Comparison of ENCODE assay signal across 19 cellular contexts in genomic region chr5:162672030-162672429, GRCh38.
DNase-seq lines count a peak whose midpoint lies in the region; ATAC-seq, FAIRE-seq and TF ChIP-seq lines count a peak whose summit lies in the region.
"Had no signal": no experiment of that assay in that cellular context is flagged by ENCODE, and none has a peak within 500 bp of the region (broad histone marks: within the 10 kb centered on the region; RNA-seq: fewer than 3 reads in every experiment).

No MANE protein-coding gene starts in this region.

- intact Hi-C loops in MCF 10A (cut with micrococcal nuclease) (no loop called here), breast epithelium (cut with DNase I; ENCODE audit: low total_unique reads) (no loop called here), HepG2 (cut with micrococcal nuclease; ENCODE audit: unreplicated experiment) (no loop called here), right lobe of liver (cut with DNase I) (no loop called here)

- in situ Hi-C loops in HepG2 (cut with HindIII; ENCODE audit: extremely low pct_ligation_motif_present, low pct_unique_long_range_greater_than_20kb): no loop called here

- DNase-seq in MCF 10A (ENCODE audit: unreplicated experiment): peak; percentile 30
- DNase-seq in breast epithelium (ENCODE audit: low spot score in 2 of 2): no peak
- DNase-seq in HepG2 (ENCODE audit: low spot score): no peak
- DNase-seq in right lobe of liver: no peak
- peak; percentile 52 for DNase-seq in retinal pigment epithelial cell (ENCODE audit: low read depth)
- no peak for DNase-seq in NCI-H2029 treated with DMSO at 0.1 percent for 48 hours (lab: John Stamatoyannopoulos, UW)
- no peak for DNase-seq in SHP77 treated with DMSO at 0.1 percent for 48 hours (lab: John Stamatoyannopoulos, UW)
- DNase-seq: 8988T; CD4-positive, alpha-beta memory T cell; DMS153; DMS79; GF-D8; GOT3; H7; HFFc6 had no signal

- TF ChIP-seq RAD21 in HepG2 (CRISPR knock-in tag; IDR thresholded peaks at IDR 0.05): no peak

- no peak overlapping the region for H3K4me3 ChIP-seq in breast epithelium
- no peak overlapping the region for H3K4me3 ChIP-seq in HepG2 (replicated peaks in 1 of 3; ENCODE audit: insufficient read depth in 1 of 3, low read depth in 2 of 3, low read length in 3 of 3)
- no peak overlapping the region for H3K4me3 ChIP-seq in right lobe of liver
- no peak overlapping the region for H3K4me3 ChIP-seq in retinal pigment epithelial cell (ENCODE audit: low read length)
- H3K4me3 ChIP-seq: BLaER1 had no signal

- no peak for TF ChIP-seq EP300 in HepG2 (IDR thresholded peaks at IDR 0.05; ENCODE audit: low read depth in 2 of 2, low read length in 2 of 2)
- TF ChIP-seq EP300 in HepG2 (CRISPR knock-in tag; IDR thresholded peaks at IDR 0.05; ENCODE audit: borderline replicate concordance): no peak

- H3K36me3 Mint-ChIP-seq in MCF 10A (ENCODE audit: insufficient read depth, unreplicated experiment): no peaks in the 10 kb centered on the region
- H3K36me3 Mint-ChIP-seq: CD14-positive monocyte; CD4-positive, alpha-beta memory T cell had no signal

- no peak for FAIRE-seq in HepG2 (lab: Jason Lieb, UNC)

- TF ChIP-seq CTCF in MCF 10A (IDR thresholded peaks at IDR 0.05; ENCODE audit: unreplicated experiment): no peak
- no peak for TF ChIP-seq CTCF in breast epithelium (IDR thresholded peaks at IDR 0.05)
- no peak for TF ChIP-seq CTCF in HepG2 (CRISPR knock-in tag; IDR thresholded peaks at IDR 0.05)
- TF ChIP-seq CTCF in right lobe of liver (IDR thresholded peaks at IDR 0.05): no peak
- no peak for TF ChIP-seq CTCF in retinal pigment epithelial cell (conservative IDR thresholded peaks at IDR 0.05; ENCODE audit: low read depth, low read length)

- no peaks in the 10 kb centered on the region for H3K27me3 ChIP-seq in breast epithelium
- no peaks in the 10 kb centered on the region for H3K27me3 ChIP-seq in HepG2 (ENCODE audit: control insufficient read depth in 1 of 2, insufficient read depth in 2 of 2, low read length in 2 of 2)
- no peaks in the 10 kb centered on the region for H3K27me3 ChIP-seq in right lobe of liver
- H3K27me3 ChIP-seq: BLaER1 had no signal

- no peaks in the 10 kb centered on the region for H3K9me3 Mint-ChIP-seq in MCF 10A (ENCODE audit: unreplicated experiment)

- H3K9ac ChIP-seq in HepG2 (ENCODE audit: insufficient read depth, low read depth, low read length): no peak overlapping the region
- H3K9ac ChIP-seq: BLaER1 had no signal

- H3K27ac ChIP-seq in breast epithelium: no peak overlapping the region
- H3K27ac ChIP-seq in HepG2 (ENCODE audit: extremely low read length, insufficient read depth, low read length): no peak overlapping the region
- H3K27ac ChIP-seq in right lobe of liver: no peak overlapping the region
- H3K27ac ChIP-seq: BLaER1, HL-60 had no signal

- H3K79me2 ChIP-seq in HepG2 (ENCODE audit: insufficient read depth, low read length): no peaks in the 10 kb centered on the region

- POLR2A ChIA-PET in MCF 10A (lab: Yijun Ruan, JAX): interaction anchor here (0.6 kb wide), 1 partner anchor 94 kb away, joined by 3 read pairs; no protein-coding TSS in a partner anchor
- POLR2A ChIA-PET in HepG2 (lab: Yijun Ruan, JAX): no interaction called here

- H3K27ac Mint-ChIP-seq in MCF 10A (ENCODE audit: low read depth, unreplicated experiment): no peak overlapping the region
- H3K27ac Mint-ChIP-seq: CD14-positive monocyte; CD4-positive, alpha-beta memory T cell; HFFc6 had no signal

- H3K36me3 ChIP-seq in breast epithelium (no peaks in the 10 kb centered on the region), HepG2 (replicated peaks in 1 of 2; ENCODE audit: control insufficient read depth in 1 of 2, insufficient read depth in 2 of 2, low read length in 2 of 2) (no peaks in the 10 kb centered on the region), right lobe of liver (no peaks in the 10 kb centered on the region)
- H3K36me3 ChIP-seq: BLaER1 had no signal

- TF ChIP-seq POLR2A in breast epithelium (IDR thresholded peaks at IDR 0.05): no peak
- no peak for TF ChIP-seq POLR2A in HepG2 (IDR thresholded peaks at IDR 0.05; ENCODE audit: insufficient read depth in 1 of 2, low read depth in 2 of 2, low read length in 2 of 2)
- no peak for TF ChIP-seq POLR2A in right lobe of liver (IDR thresholded peaks at IDR 0.05)

- no peaks in the 10 kb centered on the region for H3K27me3 Mint-ChIP-seq in MCF 10A (ENCODE audit: insufficient read depth, unreplicated experiment)
- H3K27me3 Mint-ChIP-seq: CD4-positive, alpha-beta memory T cell had no signal

- H2AFZ ChIP-seq in HepG2 (ENCODE audit: low read length): no peak overlapping the region

- no peaks in the 10 kb centered on the region for H4K20me1 ChIP-seq in HepG2 (ENCODE audit: insufficient read depth, low read length)
- H4K20me1 ChIP-seq: BLaER1 had no signal

- H3K4me1 ChIP-seq in breast epithelium (no peaks in the 10 kb centered on the region), HepG2 (ENCODE audit: insufficient read depth, low read length) (no peaks in the 10 kb centered on the region), right lobe of liver (no peaks in the 10 kb centered on the region)
- H3K4me1 ChIP-seq: BLaER1 had no signal

- H3K4me2 ChIP-seq in HepG2 (ENCODE audit: low read depth, low read length): no peak overlapping the region
- H3K4me2 ChIP-seq: BLaER1 had no signal

- H3K4me1 Mint-ChIP-seq in MCF 10A (ENCODE audit: insufficient read depth, unreplicated experiment): peaks cover 11% of the 10 kb centered on the region
- H3K4me1 Mint-ChIP-seq: CD14-positive monocyte; CD4-positive, alpha-beta memory T cell had no signal

- H3K9me3 ChIP-seq in breast epithelium (no peaks in the 10 kb centered on the region), HepG2 (ENCODE audit: low read length) (peaks cover 88% of the 10 kb centered on the region), right lobe of liver (no peaks in the 10 kb centered on the region)
- H3K9me3 ChIP-seq: BLaER1 had no signal

- CTCF ChIA-PET in MCF 10A (lab: Yijun Ruan, JAX) (no interaction called here), HepG2 (lab: Yijun Ruan, JAX; ENCODE audit: low intra/inter-chr PET ratio, low total read pairs) (no interaction called here)

- no peak overlapping the region for H3K4me3 Mint-ChIP-seq in MCF 10A (ENCODE audit: unreplicated experiment)
- H3K4me3 Mint-ChIP-seq: CD14-positive monocyte; CD4-positive, alpha-beta memory T cell; HFFc6 had no signal

- BruUV-seq in MCF 10A (replicated peaks; lab: Mats Ljungman, UMichigan) (no TSS peak), HepG2 (replicated peaks; lab: Mats Ljungman, UMichigan) (no TSS peak)

- ATAC-seq in HepG2 (no peak), right lobe of liver (no peak)
- ATAC-seq: HCT116 had no signal

- WGBS in HepG2 (ENCODE audit: low lambda C conversion rate): 96% methylated on average over 1 of the region's 1 CpG
- 73% methylated on average over 1 of the region's 1 CpG for WGBS in right lobe of liver (ENCODE audit: insufficient coverage, low coverage, low lambda C conversion rate, missing lambda C conversion rate)

TF ChIP-seq in HepG2, 621 proteins besides CTCF, POLR2A, EP300 and RAD21:
- no peak for TF ChIP-seq ZNF383 (CRISPR knock-in tag; IDR thresholded peaks at IDR 0.05; ENCODE audit: borderline replicate concordance)
- no peak for TF ChIP-seq NFKB2 (CRISPR knock-in tag; IDR thresholded peaks at IDR 0.05; ENCODE audit: borderline replicate concordance)
- peak; percentile 26; the same call in 1 of the 2 replicates for TF ChIP-seq CEBPB (IDR thresholded peaks at IDR 0.05; ENCODE audit: borderline replicate concordance, low read depth, low read length)
- TF ChIP-seq NFRKB (IDR thresholded peaks at IDR 0.05): no peak
- TF ChIP-seq ZNF570 (CRISPR knock-in tag; IDR thresholded peaks at IDR 0.05; ENCODE audit: borderline replicate concordance): no peak
TF ChIP-seq in HepG2: peak in this region for 1.

Comparison
In these comparisons a context has a peak if more than half of its experiments do, and no peak if none do; other contexts are left out.
1. DNase-seq: peak in MCF 10A (single experiment) and retinal pigment epithelial cell (single experiment); none in breast epithelium (0 of 2), HepG2 (single experiment), right lobe of liver (0 of 3), NCI-H2029 treated with DMSO at 0.1 percent for 48 hours (single experiment) and SHP77 treated with DMSO at 0.1 percent for 48 hours (single experiment).